1 cellular context compared by ENCODE assay signal in the genomic region with DNA sequence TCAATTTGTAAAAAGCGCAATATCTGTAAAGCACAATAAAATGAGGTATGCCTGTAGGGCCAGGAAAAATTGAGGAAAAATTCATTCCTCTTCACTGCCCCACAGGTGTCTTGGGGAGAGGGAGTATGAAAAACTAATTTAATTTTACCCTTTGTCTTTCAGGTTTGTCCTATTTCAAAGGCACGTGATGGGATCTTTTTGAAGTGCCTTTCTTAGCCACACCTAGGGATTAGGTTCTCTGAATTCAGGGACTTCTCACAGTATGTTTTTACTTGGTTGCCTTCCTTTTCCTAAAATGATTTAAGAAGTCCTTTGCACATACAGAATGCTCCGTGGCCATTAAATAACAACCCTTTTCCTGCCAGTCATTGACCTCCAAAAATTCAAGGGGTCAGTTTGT.
TF ChIP-seq lines count a peak whose summit lies in the region.

No MANE protein-coding gene starts in this region.

TF ChIP-seq in IMR-90, 13 proteins besides CTCF, POLR2A, EP300 and RAD21 (continued from another document):
- TF ChIP-seq, protein P1, sequence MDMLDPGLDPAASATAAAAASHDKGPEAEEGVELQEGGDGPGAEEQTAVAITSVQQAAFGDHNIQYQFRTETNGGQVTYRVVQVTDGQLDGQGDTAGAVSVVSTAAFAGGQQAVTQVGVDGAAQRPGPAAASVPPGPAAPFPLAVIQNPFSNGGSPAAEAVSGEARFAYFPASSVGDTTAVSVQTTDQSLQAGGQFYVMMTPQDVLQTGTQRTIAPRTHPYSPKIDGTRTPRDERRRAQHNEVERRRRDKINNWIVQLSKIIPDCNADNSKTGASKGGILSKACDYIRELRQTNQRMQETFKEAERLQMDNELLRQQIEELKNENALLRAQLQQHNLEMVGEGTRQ (IDR thresholded peaks at IDR 0.05; ENCODE audit: low read depth, low read length), result no peak
- TF ChIP-seq MAFK (IDR thresholded peaks at IDR 0.05; ENCODE audit: low read depth, low read length), result no peak
- no peak for TF ChIP-seq RCOR1 (IDR thresholded peaks at IDR 0.05; ENCODE audit: insufficient replicate concordance, low read length)
- TF ChIP-seq MXI1 (IDR thresholded peaks at IDR 0.05; ENCODE audit: borderline replicate concordance, low read depth, low read length), result no peak
- TF ChIP-seq RFX5 (IDR thresholded peaks at IDR 0.05; ENCODE audit: low read depth, low read length), result no peak
TF ChIP-seq in IMR-90: peak in this region for 0.
